In genomic region chr5:43312076-43312620, GRCh38 we compare ENCODE assay signal across 8 cellular contexts. TPM values are rescaled to one million over a fixed set of nuclear protein-coding genes. Genes with fewer than 3 reads are reported as not detected.
DNase-seq lines count a peak whose midpoint lies in the region; ATAC-seq and TF ChIP-seq lines count a peak whose summit lies in the region.

No MANE protein-coding gene starts in this region.

- H3K36me3 Mint-ChIP-seq in activated naive CD4-positive, alpha-beta T cell treated with anti-CD3 and anti-CD28 coated beads, Interleukin-2, amount 50 U/mL, for 24 hours = peaks cover 11% of the 10 kb centered on the region
- H3K36me3 Mint-ChIP-seq in activated naive CD8-positive, alpha-beta T cell treated with anti-CD3 and anti-CD28 coated beads, Interleukin-2, amount 50 U/mL, for 24 hours (ENCODE audit: low read depth) = peaks cover 32% of the 10 kb centered on the region

- peaks cover 5% of the 10 kb centered on the region for H3K9me3 Mint-ChIP-seq in activated naive CD4-positive, alpha-beta T cell treated with anti-CD3 and anti-CD28 coated beads, Interleukin-2, amount 50 U/mL, for 24 hours
- peaks cover 10% of the 10 kb centered on the region for H3K9me3 Mint-ChIP-seq in activated naive CD8-positive, alpha-beta T cell treated with anti-CD3 and anti-CD28 coated beads, Interleukin-2, amount 50 U/mL, for 24 hours

- intact Hi-C loops in right lobe of liver (cut with DNase I) = no loop called here

- H3K9me3 ChIP-seq in right lobe of liver = no peaks in the 10 kb centered on the region

- WGBS in right lobe of liver (ENCODE audit: insufficient coverage, low coverage, low lambda C conversion rate, missing lambda C conversion rate) = 16% methylated on average over 5 of the region's 5 CpGs
- 23% methylated on average over 5 of the region's 5 CpGs for WGBS in urinary bladder

- H3K36me3 ChIP-seq in right lobe of liver = no peaks in the 10 kb centered on the region
- no peaks in the 10 kb centered on the region for H3K36me3 ChIP-seq in urinary bladder (ENCODE audit: insufficient read depth)

- peak overlapping the region; percentile 72 for H3K27ac Mint-ChIP-seq in activated naive CD4-positive, alpha-beta T cell treated with anti-CD3 and anti-CD28 coated beads, Interleukin-2, amount 50 U/mL, for 24 hours
- peak overlapping the region; percentile 97 for H3K27ac Mint-ChIP-seq in activated naive CD8-positive, alpha-beta T cell treated with anti-CD3 and anti-CD28 coated beads, Interleukin-2, amount 50 U/mL, for 24 hours

- DNase-seq in activated naive CD4-positive, alpha-beta T cell treated with Interleukin-2 at 50 U/mL for 16 hours = no peak
- no peak for DNase-seq in activated naive CD8-positive, alpha-beta T cell treated with anti-CD3 and anti-CD28 coated beads, Interleukin-2, amount 50 U/mL, for 24 hours
- DNase-seq in right lobe of liver (no peak), iPS-NIHi11 (ENCODE audit: low spot score) (no peak)

- TF ChIP-seq POLR2A in right lobe of liver (IDR thresholded peaks at IDR 0.05) = no peak

- TF ChIP-seq CTCF in right lobe of liver (IDR thresholded peaks at IDR 0.05) = no peak

- H3K27ac ChIP-seq in right lobe of liver (peak overlapping the region; percentile 94 to 95 (median 95)), urinary bladder (ENCODE audit: low read depth) (no peak overlapping the region)

- H3K27me3 Mint-ChIP-seq in activated naive CD4-positive, alpha-beta T cell treated with anti-CD3 and anti-CD28 coated beads, Interleukin-2, amount 50 U/mL, for 24 hours = no peaks in the 10 kb centered on the region
- peaks cover 3% of the 10 kb centered on the region for H3K27me3 Mint-ChIP-seq in activated naive CD8-positive, alpha-beta T cell treated with anti-CD3 and anti-CD28 coated beads, Interleukin-2, amount 50 U/mL, for 24 hours

- peak overlapping the region; percentile 94 for H3K4me3 Mint-ChIP-seq in activated naive CD4-positive, alpha-beta T cell treated with anti-CD3 and anti-CD28 coated beads, Interleukin-2, amount 50 U/mL, for 24 hours
- H3K4me3 Mint-ChIP-seq in activated naive CD8-positive, alpha-beta T cell treated with anti-CD3 and anti-CD28 coated beads, Interleukin-2, amount 50 U/mL, for 24 hours = peak overlapping the region; percentile 92

- no peak for ATAC-seq in activated naive CD8-positive, alpha-beta T cell treated with anti-CD3 and anti-CD28 coated beads, Interleukin-2, amount 50 U/mL, for 24 hours
- ATAC-seq in right lobe of liver = no peak
- ATAC-seq in HG03045 (IDR thresholded peaks at IDR 0.05; ENCODE audit: unreplicated experiment) = no peak
- no peak for ATAC-seq in GM19023 (IDR thresholded peaks at IDR 0.05; ENCODE audit: unreplicated experiment)

- H3K4me3 ChIP-seq in right lobe of liver = peak overlapping the region; percentile 87 to 89 (median 87)
- H3K4me3 ChIP-seq in urinary bladder (ENCODE audit: low read depth, low read length) = peak overlapping the region; percentile 71

- H3K4me1 ChIP-seq in right lobe of liver (peaks cover 0 to 46% (median 13%) of the 10 kb centered on the region in 4 donors), urinary bladder (ENCODE audit: insufficient read depth) (peaks cover 4% of the 10 kb centered on the region)

- H3K27me3 ChIP-seq in right lobe of liver = no peaks in the 10 kb centered on the region

- H3K4me1 Mint-ChIP-seq in activated naive CD4-positive, alpha-beta T cell treated with anti-CD3 and anti-CD28 coated beads, Interleukin-2, amount 50 U/mL, for 24 hours = peaks cover 76% of the 10 kb centered on the region
- peaks cover 79% of the 10 kb centered on the region for H3K4me1 Mint-ChIP-seq in activated naive CD8-positive, alpha-beta T cell treated with anti-CD3 and anti-CD28 coated beads, Interleukin-2, amount 50 U/mL, for 24 hours

RNA-seq across cellular contexts. Expression of gene HMGCS1, which starts 1.1 kb away (rescaled TPM):
- total RNA-seq in right lobe of liver = 100 to 1,000 TPM in 2 of 6 experiments, 10 to 100 TPM in 4; 27.9 to 341 (median 62.0) TPM
- total RNA-seq in urinary bladder = 108 TPM
- 22.8 TPM for polyA plus RNA-seq in urinary bladder
